In the genomic region with DNA sequence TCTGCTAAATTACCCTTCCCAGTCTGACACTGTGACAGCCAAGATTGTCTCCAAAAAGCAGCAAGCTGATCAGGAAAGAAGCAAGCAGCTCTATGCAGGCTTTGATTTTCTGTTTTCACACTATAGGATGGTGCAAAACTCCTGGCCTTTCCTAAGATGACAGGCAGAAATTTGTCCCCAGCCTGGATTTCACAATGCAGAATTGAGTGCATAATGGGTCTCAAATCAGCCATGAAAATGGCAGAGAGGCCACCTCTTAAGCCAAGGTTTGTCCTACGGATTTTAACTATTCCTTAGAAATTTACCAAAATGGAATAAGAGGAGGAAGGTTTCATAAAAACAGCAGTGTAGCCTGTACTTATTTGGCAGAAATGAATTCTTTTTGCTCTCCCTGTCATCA, we compare ENCODE assay signal across 19 cellular contexts. TPM values are rescaled to one million over a fixed set of nuclear protein-coding genes. Genes with fewer than 3 reads are reported as not detected.
DNase-seq lines count a peak whose midpoint lies in the region; ATAC-seq and TF ChIP-seq lines count a peak whose summit lies in the region.
"Had no signal": no experiment of that assay in that cellular context is flagged by ENCODE, and none has a peak within 500 bp of the region (broad histone marks: within the 10 kb centered on the region; RNA-seq: fewer than 3 reads in every experiment).

No MANE protein-coding gene starts in this region.

- H3K36me3 Mint-ChIP-seq in HFFc6 (ENCODE audit: low read depth): peaks cover 56% of the 10 kb centered on the region
- H3K36me3 Mint-ChIP-seq: activated naive CD8-positive, alpha-beta T cell treated with anti-CD3 and anti-CD28 coated beads, Interleukin-2, amount 10 ng/mL, durations not matched to agents 7 days and 5 days; CD14-positive monocyte; mesothelial cell of epicardium had no signal

- H3K27me3 ChIP-seq in kidney epithelial cell (ENCODE audit: control insufficient read depth, insufficient read depth, low read length) (no peaks in the 10 kb centered on the region), skeletal muscle satellite cell (ENCODE audit: control insufficient read depth, insufficient read depth, low read length) (no peaks in the 10 kb centered on the region)

- H3K4me1 Mint-ChIP-seq in HFFc6 (ENCODE audit: low read depth): peaks cover 86% of the 10 kb centered on the region

- peak overlapping the region; percentile 92 for H3K27ac Mint-ChIP-seq in HFFc6
- H3K27ac Mint-ChIP-seq: activated B cell treated with CpG ODN at 0.5 μM for 24 hours; activated naive CD8-positive, alpha-beta T cell treated with anti-CD3 and anti-CD28 coated beads, Interleukin-2, amount 10 ng/mL, durations not matched to agents 7 days and 5 days; CD14-positive monocyte; mesothelial cell of epicardium had no signal

- TF ChIP-seq CTCF in HFFc6 (IDR thresholded peaks at IDR 0.05) (no peak), kidney epithelial cell (IDR thresholded peaks at IDR 0.05; ENCODE audit: insufficient read depth, low read length, poor library complexity, severe bottlenecking) (no peak)

- H3K9me3 Mint-ChIP-seq in HFFc6: no peaks in the 10 kb centered on the region
- H3K9me3 Mint-ChIP-seq: activated B cell treated with CpG ODN at 0.5 μM for 24 hours; activated naive CD8-positive, alpha-beta T cell treated with anti-CD3 and anti-CD28 coated beads, Interleukin-2, amount 10 ng/mL, durations not matched to agents 7 days and 5 days; mesothelial cell of epicardium had no signal

- H3K4me3 ChIP-seq in kidney epithelial cell (ENCODE audit: low read depth, low read length) (peak overlapping the region; percentile 62), skeletal muscle satellite cell (ENCODE audit: low read length) (peak overlapping the region; percentile 75)

- H3K4me3 Mint-ChIP-seq in HFFc6: peak overlapping the region; percentile 96
- H3K4me3 Mint-ChIP-seq: activated B cell treated with CpG ODN at 0.5 μM for 24 hours; activated naive CD8-positive, alpha-beta T cell treated with anti-CD3 and anti-CD28 coated beads, Interleukin-2, amount 10 ng/mL, durations not matched to agents 7 days and 5 days had no signal

- peak overlapping the region; percentile 88 for H3K4me2 ChIP-seq in skeletal muscle satellite cell (ENCODE audit: low read length)

- H3K27ac ChIP-seq in caudate nucleus (ENCODE audit: low read depth, low read length): peak overlapping the region; percentile 87

- H3K27me3 Mint-ChIP-seq in HFFc6 (ENCODE audit: insufficient read depth): no peaks in the 10 kb centered on the region; the same call in none of the 2 replicates

- DNase-seq in HFFc6 (no peak), caudate nucleus (lab: John Stamatoyannopoulos, UW) (peak in 9 of 61 donors; percentile 5 to 26 (median 10)), kidney epithelial cell (ENCODE audit: low read depth) (no peak), 8988T (no peak)
- DNase-seq: activated B cell treated with CpG ODN at 0.5 μM for 24 hours; activated naive CD8-positive, alpha-beta T cell treated with anti-CD3 and anti-CD28 coated beads, Interleukin-2, amount 10 ng/mL, durations not matched to agents 7 days and 5 days; effector memory CD4-positive, alpha-beta T cell; GOT3; Karpas-422; NCI-H1694 treated with DMSO at 0.1 percent for 48 hours; stimulated activated CD4-positive, alpha-beta T cell treated with anti-CD3 and anti-CD28 coated beads, Interleukin-4, amount 100 ng/mL, for 4 hours; stimulated activated naive CD4-positive, alpha-beta T cell had no signal

- H3K36me3 ChIP-seq in kidney epithelial cell (ENCODE audit: control insufficient read depth, insufficient read depth, low read length) (no peaks in the 10 kb centered on the region), skeletal muscle satellite cell (ENCODE audit: insufficient read depth, low read length) (peaks cover 13% of the 10 kb centered on the region)

- H3K9ac ChIP-seq in skeletal muscle satellite cell (ENCODE audit: low read depth, low read length): peak overlapping the region; percentile 86

- peaks cover 13% of the 10 kb centered on the region for H3K4me1 ChIP-seq in skeletal muscle satellite cell (ENCODE audit: control insufficient read depth, insufficient read depth, low read length)

- no peak for ATAC-seq in GM21447 (IDR thresholded peaks at IDR 0.05; ENCODE audit: unreplicated experiment)
- ATAC-seq in activated CD4-positive, CD25-positive, alpha-beta regulatory T cell treated with anti-CD3 and anti-CD28 coated beads, Interleukin-2, amount 50 U/mL, for 24 hours: no peak
- no peak for ATAC-seq in HG03439 (IDR thresholded peaks at IDR 0.05; ENCODE audit: unreplicated experiment)

- H3K9me3 ChIP-seq in skeletal muscle satellite cell (replicated peaks; ENCODE audit: low read length): no peaks in the 10 kb centered on the region

RNA-seq across cellular contexts. Expression of a gene that starts 1.2 kb away (rescaled TPM):
- 10 to 100 TPM; 53.3 to 72.0 (median 57.9) TPM for total RNA-seq in HFFc6 (2021; fragmentation: NEBNext Ultra II Directional; extraction: Animal tissue kit (Norgen Biotek cat#: 25700))
- 6.9 and 9.4 TPM in 2 replicates for total RNA-seq in kidney epithelial cell
- 5.9 and 19.3 TPM in 2 replicates for total RNA-seq in skeletal muscle satellite cell (2012; rRNA removed)
- total RNA-seq: activated B cell treated with CpG ODN at 0.5 μM for 24 hours; activated naive CD8-positive, alpha-beta T cell treated with anti-CD3 and anti-CD28 coated beads, Interleukin-2, amount 10 ng/mL, durations not matched to agents 7 days and 5 days; Daoy had no signal
